In the genomic region with DNA sequence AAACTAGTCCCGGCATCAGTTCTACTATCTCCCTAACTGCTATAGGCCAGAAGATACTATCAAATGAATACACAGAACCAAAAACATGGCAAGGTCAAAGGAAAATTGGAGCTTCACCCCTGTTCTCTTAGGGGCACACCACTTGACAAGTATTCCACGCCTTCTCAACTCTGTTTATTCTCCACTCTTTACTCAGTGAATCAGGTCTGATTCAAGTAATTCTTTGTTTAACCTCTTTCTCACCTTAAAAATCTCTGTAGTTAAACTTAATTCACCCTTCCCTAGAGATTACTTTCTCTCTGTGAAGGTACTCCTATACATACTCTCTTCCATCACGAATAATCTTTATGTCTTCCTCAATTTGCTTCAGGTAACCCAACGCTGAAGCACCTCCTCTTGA, we compare ENCODE assay signal across 24 cellular contexts.
"Had no signal": no experiment of that assay in that cellular context is flagged by ENCODE, and none has a peak within 500 bp of the region (broad histone marks: within the 10 kb centered on the region; RNA-seq: fewer than 3 reads in every experiment).

No MANE protein-coding gene starts in this region.

- DNase-seq: hypothalamus; immature natural killer cell; islet precursor cell; left ventricle myocardium inferior; midbrain; mucosa of descending colon; naive thymus-derived CD4-positive, alpha-beta T cell; ovary; right lobe of liver; stimulated activated CD4-positive, alpha-beta T cell treated with anti-CD3 and anti-CD28 coated beads, Interleukin-12 subunit alpha, Interleukin-12 subunit beta, amount 100 ng/mL, for 4 hours; stimulated activated CD4-positive, alpha-beta T cell treated with anti-CD3 and anti-CD28 coated beads, Interleukin-15, amount 100 ng/mL, for 24 hours; stimulated activated CD4-positive, alpha-beta T cell treated with anti-CD3 and anti-CD28 coated beads, Interleukin-2, amount 100 ng/mL, for 24 hours; stimulated activated CD4-positive, alpha-beta T cell treated with anti-CD3 and anti-CD28 coated beads, Interleukin-4, amount 100 ng/mL, for 1 hour; stimulated activated naive B cell treated with anti-CD40 and anti-IgM and Interleukin-4, amounts not matched to agents 10 μg/mL and 1 μg/mL and 100 μg/mL, for 72 hours; stimulated activated naive CD8-positive, alpha-beta T cell treated with anti-CD3 and anti-CD28 coated beads, Interleukin-15, Interleukin-2, amounts not matched to agents 100 U/mL and 50 U/mL, for 24 hours; stomach; testis; thyroid gland; transverse colon; upper lobe of left lung had no signal

- H3K4me3 ChIP-seq: left ventricle myocardium inferior, lung, mucosa of descending colon, ovary, right atrium auricular region, right lobe of liver, stomach, testis, thyroid gland, transverse colon, upper lobe of left lung, vagina had no signal

- H3K27me3 ChIP-seq: ovary, right atrium auricular region, right lobe of liver, stomach, testis, thyroid gland, transverse colon, upper lobe of left lung, vagina had no signal

- ATAC-seq: mucosa of descending colon; naive thymus-derived CD4-positive, alpha-beta T cell; natural killer cell treated with Interleukin-12 subunit alpha and Interleukin-12 subunit beta and Interleukin-15 and Interleukin-18, amount 100 ng/mL, for 72 hours; right lobe of liver; stimulated activated naive B cell treated with anti-CD40 and anti-IgM and Interleukin-4, amounts not matched to agents 10 μg/mL and 1 μg/mL and 100 μg/mL, for 72 hours; stimulated activated naive CD8-positive, alpha-beta T cell treated with anti-CD3 and anti-CD28 coated beads, Interleukin-15, Interleukin-2, amounts not matched to agents 100 U/mL and 50 U/mL, for 24 hours had no signal

- H3K36me3 ChIP-seq: left ventricle myocardium inferior, ovary, right atrium auricular region, right lobe of liver, thyroid gland, transverse colon, upper lobe of left lung, vagina had no signal

- H3K4me1 ChIP-seq: right lobe of liver, testis, transverse colon, vagina had no signal

- H3K9me3 ChIP-seq: mucosa of descending colon, ovary, right atrium auricular region, right lobe of liver, testis, thyroid gland, transverse colon, vagina had no signal

- H3K27ac ChIP-seq: left ventricle myocardium inferior, ovary, right atrium auricular region, right lobe of liver, stomach, testis, thyroid gland, transverse colon, upper lobe of left lung, vagina had no signal
